In the genomic region with DNA sequence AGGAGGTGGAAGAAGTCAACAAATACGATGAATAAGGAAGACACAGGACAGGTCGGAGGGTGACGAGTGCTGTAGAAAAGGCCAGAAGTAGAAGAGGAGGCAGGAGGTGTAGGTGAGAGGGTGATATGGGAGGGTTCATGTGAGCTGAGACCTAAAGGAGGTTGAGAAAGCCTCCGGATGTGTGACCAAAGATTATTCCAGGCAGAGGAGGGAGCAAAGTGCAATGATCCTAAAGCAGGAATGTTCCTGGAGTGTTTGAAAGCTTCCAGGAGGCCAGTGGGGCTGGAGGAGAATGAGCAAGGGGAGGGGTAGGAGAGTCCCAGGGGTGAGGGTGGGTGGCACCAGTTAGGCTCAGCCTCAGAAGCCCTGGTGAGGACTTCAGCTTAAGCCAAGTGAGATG, we compare ENCODE assay signal across 26 cellular contexts.
"Had no signal": no experiment of that assay in that cellular context is flagged by ENCODE, and none has a peak within 500 bp of the region (broad histone marks: within the 10 kb centered on the region; RNA-seq: fewer than 3 reads in every experiment).

No MANE protein-coding gene starts in this region.

- DNase-seq: IMR-90, Karpas-422, KG1, MG63, NCI-H1092, NCI-H1105 treated with DMSO at 0.1 percent for 48 hours, NCI-H1417 treated with DMSO at 0.1 percent for 48 hours, NCI-H146, NCI-H1694 treated with DMSO at 0.1 percent for 48 hours, NCI-H1930, NCI-H2081, NCI-H2107, NCI-H2171, NCI-H226, NCI-H446, NCI-H510A, NCI-H524 treated with DMSO at 0.1 percent for 48 hours, NCI-H69, NCI-H774, OCI-M1, PC-9, SHP77 treated with DMSO at 0.1 percent for 48 hours, SJCRH30 had no signal

- H3K27me3 ChIP-seq: MG63, Peyer's patch, SJCRH30 had no signal

- H3K4me2 ChIP-seq: PC-9 had no signal

- H3K9me3 ChIP-seq: MG63, Peyer's patch, SJCRH30 had no signal

- H3K36me3 ChIP-seq: MG63, Peyer's patch, SJCRH30 had no signal

- H2AFZ ChIP-seq: PC-9 had no signal

- H3K27ac ChIP-seq: PC-9, Peyer's patch, SJCRH30 had no signal

- ATAC-seq: Right ventricle myocardium inferior, SK-N-SH treated with all-trans-retinoic acid at 6 μM for 48 hours had no signal

- H3K4me3 ChIP-seq: MG63, PC-9, Peyer's patch, SJCRH30 had no signal

- H3K4me1 ChIP-seq: SJCRH30 had no signal
